8 cellular contexts compared by ENCODE assay signal in the genomic region with DNA sequence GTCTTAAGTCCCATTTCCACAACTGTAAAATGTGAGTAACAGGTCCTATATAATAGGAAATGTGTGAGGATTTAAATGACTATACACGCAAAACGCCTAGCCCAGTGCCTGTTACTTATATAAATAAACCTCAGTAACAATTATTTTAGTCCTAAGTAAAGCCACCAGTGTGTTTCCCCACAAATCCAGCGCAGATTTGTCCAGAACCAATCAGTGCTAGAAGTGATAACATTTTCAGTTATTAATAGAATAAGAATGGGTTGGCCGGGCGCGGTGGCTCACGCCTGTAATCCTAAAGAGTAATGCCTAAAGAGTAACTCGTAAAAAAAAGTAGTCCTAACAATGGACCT. TPM values are rescaled to one million over a fixed set of nuclear protein-coding genes. Genes with fewer than 3 reads are reported as not detected.
DNase-seq lines count a peak whose midpoint lies in the region; ATAC-seq and TF ChIP-seq lines count a peak whose summit lies in the region.

No MANE protein-coding gene starts in this region.

- H3K4me3 ChIP-seq in DND-41 (ENCODE audit: low read depth in 1 of 2, low read length in 2 of 2) (peak overlapping the region; percentile 98 to 99), Panc1 (ENCODE audit: low read depth in 2 of 2, low read length in 2 of 2) (peak overlapping the region; percentile 92 to 99), esophagus (ENCODE audit: low read depth in 1 of 2, low read length in 2 of 2) (peak overlapping the region; percentile 95 to 98), ovary (peak overlapping the region; percentile 67)

- no peaks in the 10 kb centered on the region for H4K20me1 ChIP-seq in DND-41 (ENCODE audit: insufficient read depth, low read length)

- intact Hi-C loops in Panc1 (cut with micrococcal nuclease; ENCODE audit: unreplicated experiment) = no loop called here
- intact Hi-C loops in ovary (cut with DNase I) = no loop called here

- H3K4me1 ChIP-seq in DND-41 (ENCODE audit: insufficient read depth, low read length) (peaks cover 19% of the 10 kb centered on the region), Panc1 (ENCODE audit: control insufficient read depth, insufficient read depth, low read length) (peaks cover 12% of the 10 kb centered on the region), esophagus (ENCODE audit: control insufficient read depth in 2 of 2, insufficient read depth in 2 of 2, low read length in 1 of 2) (peaks cover 0 to 3% of the 10 kb centered on the region in 2 donors), ovary (ENCODE audit: insufficient read depth) (no peaks in the 10 kb centered on the region)

- TF ChIP-seq CTCF in DND-41 (IDR thresholded peaks at IDR 0.05; ENCODE audit: borderline replicate concordance, extremely low read depth, low read length, poor library complexity, severe bottlenecking) (no peak), Panc1 (IDR thresholded peaks at IDR 0.05) (no peak), ovary (IDR thresholded peaks at IDR 0.05) (no peak)

- peak overlapping the region; percentile 75 for H3K9ac ChIP-seq in DND-41 (ENCODE audit: low read depth, low read length)

- TF ChIP-seq POLR2A in ovary (IDR thresholded peaks at IDR 0.05) = no peak

- in situ Hi-C loops in Panc1 (cut with HindIII; ENCODE audit: low pct_unique_long_range_greater_than_20kb, low sequenced_read_pairs) = no loop called here

- H2AFZ ChIP-seq in DND-41 (ENCODE audit: low read depth, low read length) = peak overlapping the region; percentile 78

- POLR2A ChIA-PET in Panc1 (lab: Charles Lee) = no interaction called here

- H3K9me3 ChIP-seq in DND-41 (ENCODE audit: insufficient read depth, low read length, severe bottlenecking) = no peaks in the 10 kb centered on the region
- H3K9me3 ChIP-seq in Panc1 (ENCODE audit: control insufficient read depth, insufficient read depth, low read depth, low read length) = no peaks in the 10 kb centered on the region
- no peaks in the 10 kb centered on the region for H3K9me3 ChIP-seq in esophagus (ENCODE audit: control insufficient read depth in 2 of 2, insufficient read depth in 1 of 2, low read depth in 1 of 2, low read length in 1 of 2)
- H3K9me3 ChIP-seq in ovary = no peaks in the 10 kb centered on the region

- H3K36me3 ChIP-seq in DND-41 (ENCODE audit: insufficient read depth, low read length) (no peaks in the 10 kb centered on the region), Panc1 (ENCODE audit: control insufficient read depth, insufficient read depth, low read length) (peaks cover 5% of the 10 kb centered on the region; the same call in 1 of the 2 replicates), esophagus (ENCODE audit: control insufficient read depth in 2 of 2, insufficient read depth in 2 of 2, low read length in 1 of 2) (no peaks in the 10 kb centered on the region), ovary (no peaks in the 10 kb centered on the region)

- BruUV-seq in Panc1 (replicated peaks; lab: Mats Ljungman, UMichigan) = no TSS peak

- no peak; the same call in 2 of the 3 replicates for ATAC-seq in DND-41 (ENCODE audit: insufficient read depth, low read depth)
- no peak for ATAC-seq in Panc1
- no peak for ATAC-seq in HG02610 (IDR thresholded peaks at IDR 0.05; ENCODE audit: unreplicated experiment)

- peaks cover 26% of the 10 kb centered on the region for H3K79me2 ChIP-seq in DND-41 (ENCODE audit: insufficient read depth, low read length)

- H3K4me2 ChIP-seq in DND-41 (ENCODE audit: insufficient read depth, low read length) = peak overlapping the region; percentile 77

- CTCF ChIA-PET in Panc1 (lab: Charles Lee) = interaction anchor here (0.6 kb wide), 1 partner anchor 9 kb away, joined by 3 read pairs; no protein-coding TSS in a partner anchor

- no peak for DNase-seq in DND-41
- DNase-seq in Panc1 (ENCODE audit: low read depth, low spot score) = no peak
- no peak for DNase-seq in ovary
- DNase-seq in stimulated activated CD4-positive, alpha-beta T cell treated with anti-CD3 and anti-CD28 coated beads, Interleukin-1b, Interleukin-23, amount 100 ng/mL, for 48 hours = no peak
- DNase-seq in epidermal melanocyte (ENCODE audit: insufficient read length, low spot score) = no peak
- no peak for DNase-seq in DMS 273 treated with DMSO at 0.1 percent for 48 hours (lab: John Stamatoyannopoulos, UW)

- no peak for TF ChIP-seq EP300 in ovary (IDR thresholded peaks at IDR 0.05)

- no peaks in the 10 kb centered on the region for H3K27me3 ChIP-seq in DND-41 (ENCODE audit: insufficient read depth, low read length, poor library complexity)
- H3K27me3 ChIP-seq in Panc1 (ENCODE audit: control insufficient read depth, insufficient read depth, low read length) = no peaks in the 10 kb centered on the region
- no peaks in the 10 kb centered on the region for H3K27me3 ChIP-seq in esophagus (ENCODE audit: control insufficient read depth in 1 of 2, insufficient read depth in 2 of 2, low read length in 2 of 2)
- H3K27me3 ChIP-seq in ovary = no peaks in the 10 kb centered on the region

- H3K27ac ChIP-seq in DND-41 (ENCODE audit: low read length) (peak overlapping the region; percentile 68), Panc1 (ENCODE audit: low read length) (peak overlapping the region; percentile 93), esophagus (ENCODE audit: low read depth in 2 of 2, low read length in 1 of 2) (peak overlapping the region; percentile 81 to 88), ovary (peak overlapping the region in 1 of 2 donors; percentile 5)

- 4 to 5% methylated on average over 8 of the region's 8 CpGs for WGBS in esophagus, 2 donors
- 2 to 7% (median 5%) methylated on average over 8 of the region's 8 CpGs for WGBS in ovary, 3 donors

RNA-seq across cellular contexts. Expression of gene RPAP1, which starts 0.6 kb away (rescaled TPM):
- 53.5 TPM for total RNA-seq in Panc1 (2021; ENCODE audit: unreplicated experiment)
- 36.6 TPM for polyA plus RNA-seq in Panc1 (2012; ENCODE audit: insufficient read length)
- polyA plus RNA-seq in esophagus = 10 to 100 TPM in 1 of 2 donors, 1 to 10 TPM in 1; 9.2 to 13.0 TPM
- total RNA-seq in ovary = 10 to 100 TPM; 19.1 to 33.2 (median 22.5) TPM
- 10 to 100 TPM in 1 of 2 donors, 1 to 10 TPM in 1; 8.6 to 12.0 TPM for polyA plus RNA-seq in ovary

RNA-seq across cellular contexts. Expression of gene TYRO3, which starts 15.5 kb away (rescaled TPM):
- total RNA-seq in Panc1 (2021; ENCODE audit: unreplicated experiment) = 41.7 TPM
- 36.7 TPM for polyA plus RNA-seq in Panc1 (2012; ENCODE audit: insufficient read length)
- polyA plus RNA-seq in esophagus = 10 to 100 TPM; 23.2 to 24.2 TPM
- 100 to 1,000 TPM in 5 of 7 donors, 10 to 100 TPM in 2; 43.1 to 265 (median 135) TPM for total RNA-seq in ovary
- polyA plus RNA-seq in ovary = 10 to 100 TPM; 37.7 to 78.7 TPM

RNA-seq across cellular contexts. Expression of gene LTK, which starts 29.9 kb away (rescaled TPM):
- total RNA-seq in Panc1 (2021; ENCODE audit: unreplicated experiment) (not detected), ovary (under 1 TPM in 4 of 7 donors, not detected in 3; 0.17 to 0.46 (median 0.30) TPM)
- not detected for polyA plus RNA-seq in Panc1 (2012; ENCODE audit: insufficient read length)
- polyA plus RNA-seq in esophagus (under 1 TPM; 0.26 to 0.31 TPM), ovary (under 1 TPM in 1 of 2 donors, not detected in 1; 0.23 TPM)

RNA-seq across cellular contexts. Expression of gene ITPKA, which starts 49.8 kb away (rescaled TPM):
- 6.3 TPM for total RNA-seq in Panc1 (2021; ENCODE audit: unreplicated experiment)
- polyA plus RNA-seq in Panc1 (2012; ENCODE audit: insufficient read length) = 8.7 TPM
- polyA plus RNA-seq in esophagus = under 1 TPM; 0.28 to 0.47 TPM
- under 1 TPM; 0.11 to 0.82 (median 0.51) TPM for total RNA-seq in ovary
- polyA plus RNA-seq in ovary = under 1 TPM; 0.15 to 0.33 TPM
